Comparison of ENCODE assay signal across 30 cellular contexts in the genomic region with DNA sequence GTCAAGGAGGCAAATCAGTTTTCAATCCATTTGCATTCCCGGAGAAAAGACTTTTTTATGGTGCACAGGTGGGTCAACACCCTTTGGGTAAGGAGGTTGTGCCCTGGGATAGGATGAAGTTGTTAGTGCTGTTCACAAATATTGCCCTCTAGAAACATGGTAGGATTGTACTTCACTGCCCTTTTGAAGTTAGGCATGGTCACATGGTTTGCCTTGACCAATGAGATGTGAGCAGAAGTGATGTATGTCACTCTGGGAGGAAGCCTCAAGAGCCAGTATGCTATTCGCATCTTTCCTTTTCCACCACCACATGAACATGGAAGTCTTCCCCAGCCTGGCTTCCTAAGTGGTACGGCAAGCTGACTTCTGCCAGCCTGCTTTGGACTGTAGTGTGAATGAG.
"Had no signal": no experiment of that assay in that cellular context is flagged by ENCODE, and none has a peak within 500 bp of the region (broad histone marks: within the 10 kb centered on the region; RNA-seq: fewer than 3 reads in every experiment).

No MANE protein-coding gene starts in this region.

- H3K36me3 ChIP-seq: ascending aorta, cardiac muscle cell, SJCRH30, WERI-Rb-1 had no signal

- H3K27ac Mint-ChIP-seq: activated CD4-positive, alpha-beta T cell treated with anti-CD3 and anti-CD28 coated beads, Interleukin-2, amount 10 ng/mL, durations not matched to agents 24 days and 14 days; activated CD8-positive, alpha-beta T cell treated with anti-CD3 and anti-CD28 coated beads, Interleukin-2, amount 10 ng/mL, durations not matched to agents 7 days and 5 days; activated naive CD4-positive, alpha-beta T cell treated with anti-CD3 and anti-CD28 coated beads, Interleukin-2, amount 50 U/mL, for 24 hours; activated naive CD8-positive, alpha-beta T cell treated with anti-CD3 and anti-CD28 coated beads, Interleukin-2, amount 10 ng/mL, durations not matched to agents 7 days and 5 days; activated T-cell treated with anti-CD3 and anti-CD28 coated beads, Interleukin-2, amount 50 U/mL, for 24 hours; activated T-helper 2 cell treated with anti-CD3 and anti-CD28 coated beads, Interferon-gamma antibody, Interleukin-2, Interleukin-4, amounts not matched to agents 10 μg/mL and 5 μg/mL and 100 μg/mL, durations not matched to agents 14 hours and 24 hours and 36 hours had no signal

- H3K4me3 ChIP-seq: ascending aorta, cardiac muscle cell, SJCRH30, SK-N-MC had no signal

- H3K27ac ChIP-seq: ascending aorta, cardiac muscle cell, SJCRH30, SK-N-MC, WERI-Rb-1 had no signal

- H3K4me3 Mint-ChIP-seq: activated CD4-positive, alpha-beta T cell treated with anti-CD3 and anti-CD28 coated beads, Interleukin-2, amount 10 ng/mL, durations not matched to agents 24 days and 14 days; activated CD8-positive, alpha-beta T cell treated with anti-CD3 and anti-CD28 coated beads, Interleukin-2, amount 10 ng/mL, durations not matched to agents 7 days and 5 days; activated naive CD4-positive, alpha-beta T cell treated with anti-CD3 and anti-CD28 coated beads, Interleukin-2, amount 50 U/mL, for 24 hours; activated naive CD8-positive, alpha-beta T cell treated with anti-CD3 and anti-CD28 coated beads, Interleukin-2, amount 10 ng/mL, durations not matched to agents 7 days and 5 days; activated T-cell treated with anti-CD3 and anti-CD28 coated beads, Interleukin-2, amount 50 U/mL, for 24 hours; central memory CD8-positive, alpha-beta T cell had no signal

- H3K4me1 ChIP-seq: ascending aorta, SJCRH30 had no signal

- ATAC-seq: activated CD8-positive, alpha-beta T cell treated with anti-CD3 and anti-CD28 coated beads, Interleukin-2, amount 10 ng/mL, durations not matched to agents 7 days and 5 days; Panc1 had no signal

- H3K27me3 ChIP-seq: ascending aorta, cardiac muscle cell, SJCRH30 had no signal

- H3K27me3 Mint-ChIP-seq: activated naive CD4-positive, alpha-beta T cell treated with anti-CD3 and anti-CD28 coated beads, Interleukin-2, amount 50 U/mL, for 24 hours; central memory CD8-positive, alpha-beta T cell had no signal

- DNase-seq: activated CD4-positive, alpha-beta T cell treated with anti-CD3 and anti-CD28 coated beads, Interleukin-2, amount 10 ng/mL, durations not matched to agents 24 days and 14 days; activated CD4-positive, alpha-beta T cell treated with anti-CD3 and anti-CD28 coated beads, Interleukin-2, amount 50 U/mL, for 48 hours; activated CD8-positive, alpha-beta T cell treated with anti-CD3 and anti-CD28 coated beads, Interleukin-2, amount 10 ng/mL, durations not matched to agents 7 days and 5 days; activated gamma-delta T cell; activated naive CD4-positive, alpha-beta T cell treated with Interleukin-2 at 50 U/mL for 16 hours; activated naive CD8-positive, alpha-beta T cell treated with anti-CD3 and anti-CD28 coated beads, Interleukin-2, amount 10 ng/mL, durations not matched to agents 7 days and 5 days; activated T-cell treated with anti-CD3 and anti-CD28 coated beads, Interleukin-2, amount 50 U/mL, for 24 hours; amygdala; MM.1S; NCI-H1092 treated with DMSO at 0.1 percent for 48 hours; NCI-H1417; NCI-H146; NCI-H187 treated with DMSO at 0.1 percent for 48 hours; NCI-H2081; NCI-H2171 treated with DMSO at 0.1 percent for 48 hours; NCI-H2227 treated with DMSO at 0.1 percent for 48 hours; NCI-H446; NCI-H524; NCI-H82; SHP77; SJCRH30; T1000; WERI-Rb-1 had no signal
